Comparison of ENCODE assay signal across 1 cellular context in genomic region chr3:185637388-185637787, GRCh38.
TF ChIP-seq lines count a peak whose summit lies in the region.

No MANE protein-coding gene starts in this region.

TF ChIP-seq in SK-N-SH treated with all-trans-retinoic acid at 6 μM for 48 hours, 23 proteins besides CTCF, POLR2A, EP300 and RAD21 (continued from another document):
- no peak for TF ChIP-seq TSHZ2 (CRISPR knock-in tag; IDR thresholded peaks at IDR 0.05)
- no peak for TF ChIP-seq OSR1 (CRISPR knock-in tag; IDR thresholded peaks at IDR 0.05)
- no peak for TF ChIP-seq RARB (CRISPR knock-in tag; IDR thresholded peaks at IDR 0.05)
